In the genomic region with DNA sequence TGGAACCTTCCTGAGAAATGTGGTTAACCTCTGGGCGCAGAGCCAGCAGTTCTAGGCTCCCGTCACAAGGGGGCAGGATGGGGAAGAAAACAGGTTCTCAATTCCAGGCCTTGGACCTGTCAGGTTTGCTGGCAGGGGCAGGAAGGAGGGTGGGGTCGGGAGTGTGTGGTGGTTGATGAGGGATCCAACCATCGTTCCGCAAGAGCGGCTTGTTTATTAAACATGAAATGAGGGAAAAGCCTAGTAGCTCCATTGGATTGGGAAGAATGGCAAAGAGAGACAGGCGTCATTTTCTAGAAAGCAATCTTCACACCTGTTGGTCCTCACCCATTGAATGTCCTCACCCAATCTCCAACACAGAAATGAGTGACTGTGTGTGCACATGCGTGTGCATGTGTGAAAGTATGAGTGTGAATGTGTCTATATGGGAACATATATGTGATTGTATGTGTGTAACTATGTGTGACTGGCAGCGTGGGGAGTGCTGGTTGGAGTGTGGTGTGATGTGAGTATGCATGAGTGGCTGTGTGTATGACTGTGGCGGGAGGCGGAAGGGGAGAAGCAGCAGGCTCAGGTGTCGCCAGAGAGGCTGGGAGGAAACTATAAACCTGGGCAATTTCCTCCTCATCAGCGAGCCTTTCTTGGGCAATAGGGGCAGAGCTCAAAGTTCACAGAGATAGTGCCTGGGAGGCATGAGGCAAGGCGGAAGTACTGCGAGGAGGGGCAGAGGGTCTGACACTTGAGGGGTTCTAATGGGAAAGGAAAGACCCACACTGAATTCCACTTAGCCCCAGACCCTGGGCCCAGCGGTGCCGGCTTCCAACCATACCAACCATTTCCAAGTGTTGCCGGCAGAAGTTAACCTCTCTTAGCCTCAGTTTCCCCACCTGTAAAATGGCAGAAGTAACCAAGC, we compare ENCODE assay signal across 8 cellular contexts. TPM values are rescaled to one million over a fixed set of nuclear protein-coding genes. Genes with fewer than 3 reads are reported as not detected.
DNase-seq lines count a peak whose midpoint lies in the region; ATAC-seq, FAIRE-seq and TF ChIP-seq lines count a peak whose summit lies in the region.

No MANE protein-coding gene starts in this region.

- H3K36me3 Mint-ChIP-seq in CD14-positive monocyte = peaks cover 0 to 2% of the 10 kb centered on the region in 2 donors
- H3K36me3 Mint-ChIP-seq in activated naive CD4-positive, alpha-beta T cell treated with anti-CD3 and anti-CD28 coated beads, Interleukin-2, amount 50 U/mL, for 72 hours = no peaks in the 10 kb centered on the region

- H3K27me3 ChIP-seq in cardiac muscle cell = no peaks in the 10 kb centered on the region

- H3K36me3 ChIP-seq in cardiac muscle cell = no peaks in the 10 kb centered on the region

- H3K4me1 ChIP-seq in cardiac muscle cell (ENCODE audit: low read depth) = peaks cover 7% of the 10 kb centered on the region

- H3K27ac Mint-ChIP-seq in CD14-positive monocyte = peak overlapping the region; percentile 47 to 93 (median 83)
- peak overlapping the region in 1 of 2 donors; percentile 5 for H3K27ac Mint-ChIP-seq in activated naive CD4-positive, alpha-beta T cell treated with anti-CD3 and anti-CD28 coated beads, Interleukin-2, amount 50 U/mL, for 72 hours

- TF ChIP-seq CTCF in CD14-positive monocyte (IDR thresholded peaks at IDR 0.05) (peak; percentile 91), cardiac muscle cell (IDR thresholded peaks at IDR 0.05; ENCODE audit: low read depth, low read length) (peak; percentile 92)

- H3K4me3 Mint-ChIP-seq in CD14-positive monocyte = peak overlapping the region in 1 of 2 donors; percentile 69

- H3K9me3 ChIP-seq in cardiac muscle cell (ENCODE audit: low read depth) = no peaks in the 10 kb centered on the region

- peak; percentile 75 for DNase-seq in CD14-positive monocyte (ENCODE audit: low spot score)
- peak; percentile 11 for DNase-seq in NCI-H1048 (lab: John Stamatoyannopoulos, UW)
- peak; percentile 74 for DNase-seq in SKM-1 treated with dmso at 0.1 percent for 144 hours (lab: John Stamatoyannopoulos, UW; ENCODE audit: unreplicated experiment)
- peak; percentile 82 to 86 for DNase-seq in activated naive CD4-positive, alpha-beta T cell treated with anti-CD3 and anti-CD28 coated beads, Interleukin-2, amount 50 U/mL, for 72 hours (ENCODE audit: low spot score in 2 of 2)
- peak; percentile 85 to 91 for DNase-seq in cardiac muscle cell (ENCODE audit: low read depth in 1 of 2, low spot score in 1 of 2)
- peak; percentile 95 for DNase-seq in posterior vena cava (ENCODE audit: low spot score)
- DNase-seq in urothelium cell line (ENCODE audit: low spot score) = peak; percentile 86

- H3K9me3 Mint-ChIP-seq in CD14-positive monocyte = peaks cover 0 to 2% (median 0%) of the 10 kb centered on the region in 7 donors
- no peaks in the 10 kb centered on the region for H3K9me3 Mint-ChIP-seq in activated naive CD4-positive, alpha-beta T cell treated with anti-CD3 and anti-CD28 coated beads, Interleukin-2, amount 50 U/mL, for 72 hours

- H3K4me1 Mint-ChIP-seq in CD14-positive monocyte = peaks cover 54% of the 10 kb centered on the region

- peaks cover 2 to 5% (median 4%) of the 10 kb centered on the region in 3 donors for H3K27me3 Mint-ChIP-seq in CD14-positive monocyte (ENCODE audit: low read depth in 3 of 3)

- FAIRE-seq in urothelium cell line (lab: Jason Lieb, UNC) = no peak

- intact Hi-C loops in CD14-positive monocyte (cut with micrococcal nuclease) = loop anchor here (2.0 to 5.0 kb wide), 3 partner anchors 55 to 133 kb away; partner anchors contain the start of gene CDKN1A (in 1 of the 2)
- intact Hi-C loops in posterior vena cava (cut with DNase I) = loop anchor here (5.0 to 10.0 kb wide), 2 partner anchors 58 to 111 kb away; no protein-coding TSS in a partner anchor

- ATAC-seq in GM21526 (IDR thresholded peaks at IDR 0.05; ENCODE audit: low FRiP score, unreplicated experiment) = peak; percentile 51
- peak; percentile 77 to 82 for ATAC-seq in activated naive CD4-positive, alpha-beta T cell treated with anti-CD3 and anti-CD28 coated beads, Interleukin-2, amount 50 U/mL, for 72 hours

- no peak overlapping the region for H3K27ac ChIP-seq in cardiac muscle cell

- no peak overlapping the region for H3K4me3 ChIP-seq in cardiac muscle cell

RNA-seq across cellular contexts. Expression of gene SRSF3, which starts 29.6 kb away (rescaled TPM):
- polyA plus RNA-seq in CD14-positive monocyte = 100 to 1,000 TPM; 297 to 341 TPM
- total RNA-seq in activated naive CD4-positive, alpha-beta T cell treated with anti-CD3 and anti-CD28 coated beads, Interleukin-2, amount 50 U/mL, for 72 hours = 100 to 1,000 TPM; 197 to 431 TPM
- total RNA-seq in cardiac muscle cell = 122 and 127 TPM in 2 replicates
- 160 and 184 TPM in 2 replicates for polyA plus RNA-seq in cardiac muscle cell
- 100 to 1,000 TPM; 170 to 190 TPM for total RNA-seq in posterior vena cava

RNA-seq across cellular contexts. Expression of gene CDKN1A, which starts 54.7 kb away (rescaled TPM):
- 100 to 1,000 TPM; 117 to 144 TPM for polyA plus RNA-seq in CD14-positive monocyte
- total RNA-seq in activated naive CD4-positive, alpha-beta T cell treated with anti-CD3 and anti-CD28 coated beads, Interleukin-2, amount 50 U/mL, for 72 hours = 100 to 1,000 TPM in 1 of 2 donors, 10 to 100 TPM in 1; 43.3 to 146 TPM
- 60.8 and 119 TPM in 2 replicates for total RNA-seq in cardiac muscle cell
- polyA plus RNA-seq in cardiac muscle cell = 70.8 and 141 TPM in 2 replicates
- total RNA-seq in posterior vena cava = 100 to 1,000 TPM in 1 of 2 donors, 10 to 100 TPM in 1; 87.4 to 195 TPM

Comparison
In these comparisons a context has a peak if more than half of its experiments do, and no peak if none do; other contexts are left out.
1. DNase-seq: peak in every context shown above with its lines; median percentile 95 in posterior vena cava; 88 in cardiac muscle cell; 86 in urothelium cell line; 84 in activated naive CD4-positive, alpha-beta T cell treated with anti-CD3 and anti-CD28 coated beads, Interleukin-2, amount 50 U/mL, for 72 hours; 75 in CD14-positive monocyte; 74 in SKM-1 treated with dmso at 0.1 percent for 144 hours; 11 in NCI-H1048.